13 cellular contexts compared by ENCODE assay signal in the genomic region with DNA sequence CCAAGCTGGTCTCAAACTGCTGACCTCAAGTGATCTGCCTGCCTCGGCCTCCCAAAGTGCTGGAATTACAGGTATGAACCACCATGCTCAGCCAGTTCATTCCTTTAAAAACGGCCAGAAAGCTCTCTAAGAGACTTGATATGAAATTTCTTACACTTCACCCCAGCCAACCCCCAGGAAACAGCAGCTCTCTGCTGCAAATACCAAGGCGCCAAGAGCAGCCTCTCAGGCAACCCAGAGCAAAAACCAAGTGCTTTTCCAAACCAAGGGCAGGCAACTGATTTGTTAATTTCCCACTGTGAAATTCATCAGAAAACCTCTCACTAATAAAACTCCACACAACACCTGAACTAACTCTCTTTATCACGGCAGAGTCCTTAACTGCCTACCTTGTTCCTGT. TPM values are rescaled to one million over a fixed set of nuclear protein-coding genes. Genes with fewer than 3 reads are reported as not detected.
DNase-seq lines count a peak whose midpoint lies in the region; ATAC-seq, FAIRE-seq and TF ChIP-seq lines count a peak whose summit lies in the region.
"Had no signal": no experiment of that assay in that cellular context is flagged by ENCODE, and none has a peak within 500 bp of the region (broad histone marks: within the 10 kb centered on the region; RNA-seq: fewer than 3 reads in every experiment).

No MANE protein-coding gene starts in this region.

- no peak for TF ChIP-seq POLR2A in H54 (IDR thresholded peaks at IDR 0.05; ENCODE audit: low read depth, low read length)

- H3K36me3 Mint-ChIP-seq in HFFc6 (ENCODE audit: low read depth): peaks cover 24% of the 10 kb centered on the region
- H3K36me3 Mint-ChIP-seq in CD4-positive, alpha-beta T cell (ENCODE audit: low read depth): no peaks in the 10 kb centered on the region

- intact Hi-C loops in A673 (cut with micrococcal nuclease; ENCODE audit: unreplicated experiment): no loop called here
- intact Hi-C loops in CD4-positive, alpha-beta T cell (cut with DNase I, micrococcal nuclease): no loop called here

- H3K27me3 Mint-ChIP-seq in HFFc6 (ENCODE audit: insufficient read depth): peaks cover 9% of the 10 kb centered on the region
- H3K27me3 Mint-ChIP-seq in CD4-positive, alpha-beta T cell: no peaks in the 10 kb centered on the region

- no peaks in the 10 kb centered on the region for H3K9me3 Mint-ChIP-seq in HFFc6
- H3K9me3 Mint-ChIP-seq in CD4-positive, alpha-beta T cell: no peaks in the 10 kb centered on the region

- H3K36me3 ChIP-seq in A673 (ENCODE audit: insufficient read depth, low read length, poor library complexity, severe bottlenecking) (no peaks in the 10 kb centered on the region), neutrophil (peaks cover 4% of the 10 kb centered on the region)

- ATAC-seq in CD4-positive, alpha-beta T cell (ENCODE audit: poor library complexity): no peak

- H3K4me3 Mint-ChIP-seq in HFFc6: peak overlapping the region; percentile 82
- no peak overlapping the region for H3K4me3 Mint-ChIP-seq in CD4-positive, alpha-beta T cell

- H3K4me1 Mint-ChIP-seq in HFFc6 (ENCODE audit: low read depth): peaks cover 87% of the 10 kb centered on the region
- H3K4me1 Mint-ChIP-seq in CD4-positive, alpha-beta T cell (ENCODE audit: low read depth): peaks cover 8% of the 10 kb centered on the region

- peak overlapping the region; percentile 85 for H3K27ac ChIP-seq in A673 (ENCODE audit: low read depth, low read length, poor library complexity, severe bottlenecking)
- peak overlapping the region; percentile 30 to 49 for H3K27ac ChIP-seq in coronary artery
- peak overlapping the region; percentile 73 for H3K27ac ChIP-seq in neutrophil
- H3K27ac ChIP-seq in CD4-positive, alpha-beta T cell (ENCODE audit: low read depth, low read length): no peak overlapping the region
- H3K27ac ChIP-seq: parathyroid adenoma had no signal

- H3K9me3 ChIP-seq in A673 (ENCODE audit: low read depth, low read length, poor library complexity, severe bottlenecking): no peaks in the 10 kb centered on the region
- H3K9me3 ChIP-seq in neutrophil: no peaks in the 10 kb centered on the region
- H3K9me3 ChIP-seq in CD4-positive, alpha-beta T cell (ENCODE audit: control insufficient read depth, low read length): no peaks in the 10 kb centered on the region

- H3K27me3 ChIP-seq in A673 (replicated peaks; ENCODE audit: insufficient read depth, low read depth, low read length, poor library complexity) (no peaks in the 10 kb centered on the region), neutrophil (no peaks in the 10 kb centered on the region)
- H3K27me3 ChIP-seq in CD4-positive, alpha-beta T cell (ENCODE audit: control insufficient read depth, insufficient read depth, low read length): no peaks in the 10 kb centered on the region

- H3K4me3 ChIP-seq in A673 (ENCODE audit: low read depth, low read length, poor library complexity, severe bottlenecking) (peak overlapping the region; percentile 13), coronary artery (peak overlapping the region; percentile 5), neutrophil (ENCODE audit: low read depth in 1 of 2, low read length in 1 of 2) (no peak overlapping the region)
- H3K4me3 ChIP-seq: GM12878 had no signal

- no TSS peak for BruUV-seq in A673 (replicated peaks; lab: Mats Ljungman, UMichigan)

- peaks cover 52% of the 10 kb centered on the region for H3K4me1 ChIP-seq in A673 (ENCODE audit: insufficient read depth, low read length, poor library complexity, severe bottlenecking)
- H3K4me1 ChIP-seq in neutrophil (ENCODE audit: control insufficient read depth in 1 of 2, insufficient read depth in 1 of 2, low read depth in 1 of 2, low read length in 1 of 2): peaks cover 23 to 26% of the 10 kb centered on the region in 2 experiments

- CTCF ChIA-PET in A673 (lab: Charles Lee): no interaction called here
- CTCF ChIA-PET in CD4-positive, alpha-beta T cell (lab: Charles Lee): no interaction called here

- DNase-seq in A673 (ENCODE audit: low spot score): no peak
- no peak for DNase-seq in HFFc6
- DNase-seq in coronary artery (ENCODE audit: low spot score): no peak
- no peak for DNase-seq in NCI-H526 treated with DMSO at 0.1 percent for 48 hours (lab: John Stamatoyannopoulos, UW)
- no peak for DNase-seq in H54 (ENCODE audit: insufficient read length, low spot score)
- no peak for DNase-seq in DMS 273 (lab: John Stamatoyannopoulos, UW; ENCODE audit: unreplicated experiment)
- DNase-seq in CD4-positive, alpha-beta T cell: no peak
- DNase-seq: Calu3, NCI-H1417 had no signal

- peak overlapping the region; percentile 95 for H3K27ac Mint-ChIP-seq in HFFc6
- no peak overlapping the region for H3K27ac Mint-ChIP-seq in CD4-positive, alpha-beta T cell

- FAIRE-seq in H54 (lab: Jason Lieb, UNC): no peak
- FAIRE-seq: GM12878, TTC549 had no signal

- TF ChIP-seq CTCF in A673 (conservative IDR thresholded peaks at IDR 0.05; ENCODE audit: low read depth, low read length): no peak
- no peak for TF ChIP-seq CTCF in HFFc6 (IDR thresholded peaks at IDR 0.05)
- TF ChIP-seq CTCF in coronary artery (IDR thresholded peaks at IDR 0.05): no peak
- no peak for TF ChIP-seq CTCF in neutrophil (IDR thresholded peaks at IDR 0.05)
- TF ChIP-seq CTCF in CD4-positive, alpha-beta T cell (IDR thresholded peaks at IDR 0.05): no peak

- POLR2A ChIA-PET in A673 (lab: Charles Lee; ENCODE audit: low non-redundant PET): interaction anchor here (0.6 kb wide), 1 partner anchor 111 kb away, joined by 14 read pairs; no protein-coding TSS in a partner anchor
- POLR2A ChIA-PET in CD4-positive, alpha-beta T cell (lab: Charles Lee): no interaction called here

RNA-seq across cellular contexts. Expression of a gene that starts 44.9 kb away (rescaled TPM):
- total RNA-seq in A673 (2021): 13.1 and 14.2 TPM in 2 replicates
- total RNA-seq in HFFc6 (2021; fragmentation: NEBNext Ultra II Directional; extraction: Animal tissue kit (Norgen Biotek cat#: 25700)): 10 to 100 TPM; 43.5 to 54.8 (median 44.9) TPM
- total RNA-seq in CD4-positive, alpha-beta T cell: 1 to 10 TPM; 6.2 to 6.5 TPM

Comparison
In these comparisons a context has a peak if more than half of its experiments do, and no peak if none do; other contexts are left out.
1. H3K4me3 ChIP-seq: peak in A673 (single experiment) and coronary artery (single experiment); none in neutrophil (0 of 2).